15 cellular contexts compared by ENCODE assay signal in the genomic region with DNA sequence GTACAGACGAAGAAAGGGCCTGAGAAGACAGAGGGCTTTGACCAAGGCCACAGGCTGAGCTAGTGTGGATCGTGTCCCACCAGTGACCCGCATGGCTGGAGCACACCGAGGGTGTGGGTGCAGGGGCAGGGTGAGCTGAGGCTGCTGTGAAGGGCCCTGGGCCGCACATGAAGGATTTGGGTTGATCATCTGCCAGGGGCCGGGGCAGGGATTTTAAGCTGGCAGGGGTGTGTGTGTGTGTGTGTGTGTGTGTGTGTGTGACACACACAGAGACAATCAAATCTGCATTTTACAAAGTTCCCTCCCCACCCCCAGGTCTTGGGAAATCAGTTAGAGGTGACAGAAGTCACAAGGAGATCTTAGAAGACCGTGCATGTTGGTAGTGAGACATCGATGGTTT.
DNase-seq lines count a peak whose midpoint lies in the region; ATAC-seq and TF ChIP-seq lines count a peak whose summit lies in the region.
"Had no signal": no experiment of that assay in that cellular context is flagged by ENCODE, and none has a peak within 500 bp of the region (broad histone marks: within the 10 kb centered on the region; RNA-seq: fewer than 3 reads in every experiment).

No MANE protein-coding gene starts in this region.

- CTCF ChIA-PET in T-cell (lab: Charles Lee): interaction anchor here in 1 of 2 donors (0.6 kb wide), 1 partner anchor 54 kb away, joined by 3 read pairs; no protein-coding TSS in a partner anchor

- in situ Hi-C loops in GM23248 (cut with MboI): no loop called here

- H3K27me3 ChIP-seq in osteoblast (ENCODE audit: insufficient read depth, low read length) (peaks cover 10% of the 10 kb centered on the region), GM23248 (replicated peaks; ENCODE audit: insufficient read depth) (peaks cover 11% of the 10 kb centered on the region; the same call in 1 of the 2 replicates)

- ATAC-seq in Right ventricle myocardium superior (ENCODE audit: poor library complexity) (no peak), left ventricle myocardium superior (no peak), T-cell (replicated peaks in 1 of 4) (no peak)
- ATAC-seq: CD8-positive, alpha-beta T cell had no signal

- H3F3A ChIP-seq in GM23248 (ENCODE audit: insufficient read depth): no peaks in the 10 kb centered on the region

- H3K79me2 ChIP-seq in osteoblast (ENCODE audit: insufficient read depth, low read length) (no peaks in the 10 kb centered on the region), GM23248 (ENCODE audit: insufficient read depth) (no peaks in the 10 kb centered on the region)

- H3K4me3 Mint-ChIP-seq in T-cell: no peak overlapping the region
- H3K4me3 Mint-ChIP-seq: B cell; CD8-positive, alpha-beta T cell had no signal

- H3K27me3 Mint-ChIP-seq in T-cell: peaks cover 10 to 48% of the 10 kb centered on the region in 2 donors

- H3K4me3 ChIP-seq in osteoblast (ENCODE audit: insufficient read depth, low read length): no peak overlapping the region
- no peak overlapping the region for H3K4me3 ChIP-seq in GM23248
- H3K4me3 ChIP-seq: BLaER1 treated with 17β-estradiol and CSF1 and Interleukin-3, amounts not matched to agents 10 nM and 100 nM; HAP-1 had no signal

- WGBS in GM23248 (ENCODE audit: low coverage in 1 of 2, low lambda C conversion rate in 2 of 2, missing lambda C conversion rate in 2 of 2), 2 experiments: 72 to 78% methylated on average over 7 to 8 of the region's 8 CpGs

- H3K9ac ChIP-seq in GM23248: no peak overlapping the region
- H3K9ac ChIP-seq: BLaER1 treated with 17β-estradiol and CSF1 and Interleukin-3, amounts not matched to agents 10 nM and 100 nM had no signal

- intact Hi-C loops in Right ventricle myocardium superior (cut with DNase I) (no loop called here), left ventricle myocardium superior (cut with micrococcal nuclease) (no loop called here)

- no peaks in the 10 kb centered on the region for H3K9me3 Mint-ChIP-seq in T-cell
- H3K9me3 Mint-ChIP-seq: CD8-positive, alpha-beta T cell had no signal

- no peak overlapping the region for H3K4me2 ChIP-seq in osteoblast (ENCODE audit: insufficient read depth, low read length)
- H3K4me2 ChIP-seq in GM23248 (ENCODE audit: unreplicated experiment): no peak overlapping the region

- DNase-seq in Right ventricle myocardium superior (peak; percentile 10), left ventricle myocardium superior (no peak), islet precursor cell (peak; percentile 50), osteoblast (ENCODE audit: insufficient read length, low spot score, missing footprints) (peak; percentile 43), GM10266 (ENCODE audit: extremely low spot score) (no peak), T-cell (no peak), GM23248 (no peak)
- DNase-seq: 8988T; Calu3; CD8-positive, alpha-beta T cell; DMS79 treated with DMSO at 0.1 percent for 48 hours; GF-D8 had no signal

- H3K27ac Mint-ChIP-seq in T-cell: no peak overlapping the region
- H3K27ac Mint-ChIP-seq: B cell; CD8-positive, alpha-beta T cell had no signal

- H4K20me1 ChIP-seq in osteoblast (ENCODE audit: insufficient read depth, low read length) (no peaks in the 10 kb centered on the region), GM23248 (ENCODE audit: insufficient read depth) (no peaks in the 10 kb centered on the region)
- H4K20me1 ChIP-seq: BLaER1 treated with 17β-estradiol and CSF1 and Interleukin-3, amounts not matched to agents 10 nM and 100 nM had no signal

- H3K4me1 ChIP-seq in osteoblast (ENCODE audit: insufficient read depth, low read length) (no peaks in the 10 kb centered on the region), GM23248 (ENCODE audit: insufficient read depth) (no peaks in the 10 kb centered on the region)
- H3K4me1 ChIP-seq: HAP-1 had no signal

- H3K27ac ChIP-seq in osteoblast (ENCODE audit: low read depth, low read length) (no peak overlapping the region), GM23248 (no peak overlapping the region)
- H3K27ac ChIP-seq: BLaER1 treated with 17β-estradiol and CSF1 and Interleukin-3, amounts not matched to agents 10 nM and 100 nM had no signal

- POLR2A ChIA-PET in T-cell (lab: Charles Lee): no interaction called here

- H3K9me3 ChIP-seq in osteoblast (ENCODE audit: low read depth, low read length): no peaks in the 10 kb centered on the region
- no peaks in the 10 kb centered on the region for H3K9me3 ChIP-seq in GM23248 (ENCODE audit: low read depth)
- H3K9me3 ChIP-seq: BLaER1 treated with 17β-estradiol and CSF1 and Interleukin-3, amounts not matched to agents 10 nM and 100 nM; HAP-1 had no signal

- no peaks in the 10 kb centered on the region for H3K9me2 ChIP-seq in GM23248 (ENCODE audit: insufficient read depth)

- TF ChIP-seq CTCF in osteoblast (IDR thresholded peaks at IDR 0.05; ENCODE audit: extremely low read depth, low read depth, low read length) (no peak), GM10266 (IDR thresholded peaks at IDR 0.05; ENCODE audit: control insufficient read depth, insufficient read depth, low read depth, missing control alignments) (no peak)

- H2AFZ ChIP-seq in osteoblast (ENCODE audit: low read length): no peak overlapping the region
- H2AFZ ChIP-seq in GM23248: no peak overlapping the region

- H3K4me1 Mint-ChIP-seq in T-cell: no peaks in the 10 kb centered on the region
- H3K4me1 Mint-ChIP-seq: B cell had no signal

- H3K36me3 ChIP-seq in osteoblast (ENCODE audit: insufficient read depth, low read length) (no peaks in the 10 kb centered on the region), GM23248 (ENCODE audit: low read depth) (no peaks in the 10 kb centered on the region)
- H3K36me3 ChIP-seq: BLaER1 treated with 17β-estradiol and CSF1 and Interleukin-3, amounts not matched to agents 10 nM and 100 nM; HAP-1 had no signal

- no peaks in the 10 kb centered on the region for H3K36me3 Mint-ChIP-seq in T-cell
- H3K36me3 Mint-ChIP-seq: CD8-positive, alpha-beta T cell had no signal

Comparison
In these comparisons a context has a peak if more than half of its experiments do, and no peak if none do; other contexts are left out.
1. DNase-seq: peak in Right ventricle myocardium superior (single experiment), islet precursor cell (single experiment) and osteoblast (single experiment); none in left ventricle myocardium superior (single experiment), GM10266 (single experiment), T-cell (0 of 34) and GM23248 (single experiment).